ENCODE assay signal across 17 cellular contexts in the genomic region with DNA sequence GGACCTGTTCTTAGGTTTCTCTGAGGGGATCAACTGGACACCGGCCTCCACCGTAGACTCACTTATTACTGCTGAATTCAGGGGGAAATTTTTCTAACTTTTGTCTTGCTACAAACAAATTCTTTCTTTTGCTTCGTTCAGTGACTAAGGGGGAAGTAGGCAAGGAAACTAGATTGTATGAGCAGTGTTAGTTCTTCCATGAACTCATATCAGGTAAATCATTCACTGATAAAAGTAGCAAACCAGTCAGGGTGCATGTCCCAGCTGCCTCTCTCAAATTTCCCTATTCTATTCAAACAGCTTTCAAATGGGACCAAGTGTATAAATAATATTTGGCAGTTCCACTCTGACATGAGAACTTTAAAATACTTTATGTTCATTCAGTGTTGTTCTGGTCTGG. TPM values are rescaled to one million over a fixed set of nuclear protein-coding genes. Genes with fewer than 3 reads are reported as not detected.
DNase-seq lines count a peak whose midpoint lies in the region; ATAC-seq and TF ChIP-seq lines count a peak whose summit lies in the region.
"Had no signal": no experiment of that assay in that cellular context is flagged by ENCODE, and none has a peak within 500 bp of the region (broad histone marks: within the 10 kb centered on the region; RNA-seq: fewer than 3 reads in every experiment).

No MANE protein-coding gene starts in this region.

- H3K9me3 Mint-ChIP-seq in nephron = no peaks in the 10 kb centered on the region
- no peaks in the 10 kb centered on the region for H3K9me3 Mint-ChIP-seq in activated CD4-positive, alpha-beta T cell treated with anti-CD3 and anti-CD28 coated beads, Interleukin-2, amount 10 ng/mL, durations not matched to agents 7 days and 5 days
- H3K9me3 Mint-ChIP-seq: neural crest cell had no signal

- H3K27ac Mint-ChIP-seq in nephron = peak overlapping the region; percentile 76 to 81 (median 76)
- no peak overlapping the region for H3K27ac Mint-ChIP-seq in activated CD4-positive, alpha-beta T cell treated with anti-CD3 and anti-CD28 coated beads, Interleukin-2, amount 10 ng/mL, durations not matched to agents 7 days and 5 days

- intact Hi-C loops in transverse colon (cut with DNase I; ENCODE audit: low total_unique reads) = loop anchor here (5.0 kb wide), 1 partner anchor 62 kb away; no protein-coding TSS in a partner anchor

- 63 to 70% methylated on average over 2 to 3 of the region's 3 CpGs for WGBS in gastroesophageal sphincter (ENCODE audit: low coverage in 1 of 2), 2 donors
- WGBS in transverse colon (ENCODE audit: low coverage in 1 of 2), 2 donors = 63% methylated on average over 3 of the region's 3 CpGs; no CpG with 5 or more reads in 1 of the 2 donors

- in situ Hi-C loops in transverse colon (cut with MboI; ENCODE audit: low pct_ligation_motif_present in 1 of 4, low pct_unique_long_range_greater_than_20kb in 1 of 4, low sequenced_read_pairs in 3 of 4) = loop anchor here in 2 of 4 donors (5.0 to 10.0 kb wide), 2 partner anchors 54 to 57 kb away; no protein-coding TSS in a partner anchor

- no peak for TF ChIP-seq CTCF in Peyer's patch (IDR thresholded peaks at IDR 0.05)
- no peak for TF ChIP-seq CTCF in gastroesophageal sphincter (IDR thresholded peaks at IDR 0.05)
- TF ChIP-seq CTCF in nephron (IDR thresholded peaks at IDR 0.05; ENCODE audit: unreplicated experiment in 3 of 3) = no peak
- no peak for TF ChIP-seq CTCF in transverse colon (IDR thresholded peaks at IDR 0.05)

- H3K4me1 Mint-ChIP-seq in nephron = peaks cover 5% of the 10 kb centered on the region
- H3K4me1 Mint-ChIP-seq in activated CD4-positive, alpha-beta T cell treated with anti-CD3 and anti-CD28 coated beads, Interleukin-2, amount 10 ng/mL, durations not matched to agents 7 days and 5 days = peaks cover 1% of the 10 kb centered on the region

- H3K4me1 ChIP-seq in Peyer's patch (peaks cover 0 to 16% (median 0%) of the 10 kb centered on the region in 4 donors), gastroesophageal sphincter (peaks cover 24 to 92% (median 31%) of the 10 kb centered on the region in 3 donors), transverse colon (peaks cover 0 to 43% (median 14%) of the 10 kb centered on the region in 4 donors)
- H3K4me1 ChIP-seq: BE2C, colonic mucosa had no signal

- H3K27me3 Mint-ChIP-seq in nephron (ENCODE audit: low read depth) = no peaks in the 10 kb centered on the region
- H3K27me3 Mint-ChIP-seq in activated CD4-positive, alpha-beta T cell treated with anti-CD3 and anti-CD28 coated beads, Interleukin-2, amount 10 ng/mL, durations not matched to agents 7 days and 5 days = no peaks in the 10 kb centered on the region

- H3K27ac ChIP-seq in Peyer's patch (peak overlapping the region; percentile 11 to 71 (median 36)), gastroesophageal sphincter (peak overlapping the region; percentile 79 to 86 (median 82)), transverse colon (peak overlapping the region; percentile 53 to 75 (median 58))
- H3K27ac ChIP-seq: colonic mucosa, HL-60 had no signal

- H3K27me3 ChIP-seq in Peyer's patch (no peaks in the 10 kb centered on the region), gastroesophageal sphincter (no peaks in the 10 kb centered on the region), transverse colon (no peaks in the 10 kb centered on the region)
- H3K27me3 ChIP-seq: BE2C, colonic mucosa had no signal

- no peak for ATAC-seq in gastroesophageal sphincter

- H3K4me3 Mint-ChIP-seq in nephron = no peak overlapping the region
- H3K4me3 Mint-ChIP-seq in activated CD4-positive, alpha-beta T cell treated with anti-CD3 and anti-CD28 coated beads, Interleukin-2, amount 10 ng/mL, durations not matched to agents 7 days and 5 days = no peak overlapping the region
- H3K4me3 Mint-ChIP-seq: neural crest cell had no signal

- no peak for TF ChIP-seq POLR2A in Peyer's patch (IDR thresholded peaks at IDR 0.05)
- TF ChIP-seq POLR2A in gastroesophageal sphincter (IDR thresholded peaks at IDR 0.05) = no peak
- TF ChIP-seq POLR2A in transverse colon (IDR thresholded peaks at IDR 0.05) = no peak

- H3K36me3 Mint-ChIP-seq in nephron (ENCODE audit: low read depth) = peaks cover 11% of the 10 kb centered on the region
- H3K36me3 Mint-ChIP-seq in activated CD4-positive, alpha-beta T cell treated with anti-CD3 and anti-CD28 coated beads, Interleukin-2, amount 10 ng/mL, durations not matched to agents 7 days and 5 days (ENCODE audit: low read depth) = peaks cover 10% of the 10 kb centered on the region

- CTCF ChIA-PET in activated CD4-positive, alpha-beta T cell treated with anti-CD3 and anti-CD28 coated beads, Interleukin-2, amount 10 ng/mL, durations not matched to agents 7 days and 5 days (lab: Charles Lee) = interaction anchor here (0.9 to 2.4 kb wide), 3 partner anchors 15 to 101 kb away, joined by 3 to 12 read pairs (median 6); no protein-coding TSS in a partner anchor

- H3K36me3 ChIP-seq in Peyer's patch = peaks cover 0 to 22% (median 0%) of the 10 kb centered on the region in 3 donors
- peaks cover 0 to 26% of the 10 kb centered on the region in 2 donors for H3K36me3 ChIP-seq in gastroesophageal sphincter
- peaks cover 0 to 5% (median 2%) of the 10 kb centered on the region in 4 donors for H3K36me3 ChIP-seq in transverse colon
- H3K36me3 ChIP-seq: BE2C, colonic mucosa had no signal

- TF ChIP-seq EP300 in gastroesophageal sphincter (IDR thresholded peaks at IDR 0.05) (no peak), transverse colon (IDR thresholded peaks at IDR 0.05; ENCODE audit: low read depth) (no peak)

- POLR2A ChIA-PET in activated CD4-positive, alpha-beta T cell treated with anti-CD3 and anti-CD28 coated beads, Interleukin-2, amount 10 ng/mL, durations not matched to agents 7 days and 5 days (lab: Charles Lee) = no interaction called here

- DNase-seq in Peyer's patch (no peak), transverse colon (no peak), RKO (ENCODE audit: low spot score) (no peak), DMS79 treated with DMSO at 0.1 percent for 48 hours (lab: John Stamatoyannopoulos, UW) (no peak)
- DNase-seq in activated CD4-positive, alpha-beta T cell treated with anti-CD3 and anti-CD28 coated beads, Interleukin-2, amount 10 ng/mL, durations not matched to agents 7 days and 5 days = no peak
- DNase-seq: activated CD4-positive, CD25-positive, alpha-beta regulatory T cell treated with anti-CD3 and anti-CD28 coated beads, Interleukin-2, amount 50 U/mL, for 72 hours; KG1; NCI-H1105; stimulated activated CD4-positive, alpha-beta T cell treated with anti-CD3 and anti-CD28 coated beads, Interleukin-1b, Interleukin-23, amount 100 ng/mL, for 48 hours had no signal

- H3K9me3 ChIP-seq in Peyer's patch (no peaks in the 10 kb centered on the region), gastroesophageal sphincter (no peaks in the 10 kb centered on the region), transverse colon (no peaks in the 10 kb centered on the region)
- H3K9me3 ChIP-seq: BE2C, colonic mucosa had no signal

- no peak overlapping the region for H3K4me3 ChIP-seq in Peyer's patch
- H3K4me3 ChIP-seq in gastroesophageal sphincter = no peak overlapping the region
- H3K4me3 ChIP-seq in transverse colon = no peak overlapping the region
- H3K4me3 ChIP-seq: colonic mucosa, GM12878 had no signal

RNA-seq across cellular contexts. Expression of a gene that starts 7.3 kb away (rescaled TPM):
- total RNA-seq in Peyer's patch = 1 to 10 TPM in 3 of 4 donors, not detected in 1; 1.4 to 6.8 (median 4.2) TPM
- total RNA-seq in gastroesophageal sphincter = 1 to 10 TPM; 2.8 to 7.4 (median 5.6) TPM
- total RNA-seq in transverse colon = 10 to 100 TPM in 2 of 4 donors, 1 to 10 TPM in 1, under 1 TPM in 1; 0.27 to 33.3 (median 13.6) TPM
- under 1 TPM; 0.60 to 0.65 TPM for total RNA-seq in activated CD4-positive, alpha-beta T cell treated with anti-CD3 and anti-CD28 coated beads, Interleukin-2, amount 10 ng/mL, durations not matched to agents 7 days and 5 days

RNA-seq across cellular contexts. Expression of a gene that starts 23.9 kb away (rescaled TPM):
- total RNA-seq in Peyer's patch = 100 to 1,000 TPM; 102 to 278 (median 204) TPM
- total RNA-seq in gastroesophageal sphincter = 100 to 1,000 TPM; 173 to 657 (median 393) TPM
- total RNA-seq in transverse colon = 100 to 1,000 TPM in 3 of 4 donors, 10 to 100 TPM in 1; 41.4 to 518 (median 379) TPM
- total RNA-seq in activated CD4-positive, alpha-beta T cell treated with anti-CD3 and anti-CD28 coated beads, Interleukin-2, amount 10 ng/mL, durations not matched to agents 7 days and 5 days = 10 to 100 TPM; 51.6 to 72.1 TPM

RNA-seq across cellular contexts. Expression of a gene that starts 28.8 kb away (rescaled TPM):
- 10 to 100 TPM in 1 of 4 donors, 1 to 10 TPM in 2, under 1 TPM in 1; 0.83 to 10.1 (median 3.7) TPM for total RNA-seq in Peyer's patch
- total RNA-seq in gastroesophageal sphincter = 1 to 10 TPM; 5.9 to 9.3 (median 7.4) TPM
- total RNA-seq in transverse colon = 1 to 10 TPM; 1.4 to 9.2 (median 5.2) TPM
- under 1 TPM; 0.40 to 0.73 TPM for total RNA-seq in activated CD4-positive, alpha-beta T cell treated with anti-CD3 and anti-CD28 coated beads, Interleukin-2, amount 10 ng/mL, durations not matched to agents 7 days and 5 days
- total RNA-seq: frontal cortex had no signal
